Comparison of ENCODE assay signal across 1 cellular context in genomic region chrX:30955687-30956086, GRCh38.
TF ChIP-seq lines count a peak whose summit lies in the region.

No MANE protein-coding gene starts in this region.

TF ChIP-seq in HepG2, 621 proteins besides CTCF, POLR2A, EP300 and RAD21 (continued from another document and continues in another):
- TF ChIP-seq, protein P1, sequence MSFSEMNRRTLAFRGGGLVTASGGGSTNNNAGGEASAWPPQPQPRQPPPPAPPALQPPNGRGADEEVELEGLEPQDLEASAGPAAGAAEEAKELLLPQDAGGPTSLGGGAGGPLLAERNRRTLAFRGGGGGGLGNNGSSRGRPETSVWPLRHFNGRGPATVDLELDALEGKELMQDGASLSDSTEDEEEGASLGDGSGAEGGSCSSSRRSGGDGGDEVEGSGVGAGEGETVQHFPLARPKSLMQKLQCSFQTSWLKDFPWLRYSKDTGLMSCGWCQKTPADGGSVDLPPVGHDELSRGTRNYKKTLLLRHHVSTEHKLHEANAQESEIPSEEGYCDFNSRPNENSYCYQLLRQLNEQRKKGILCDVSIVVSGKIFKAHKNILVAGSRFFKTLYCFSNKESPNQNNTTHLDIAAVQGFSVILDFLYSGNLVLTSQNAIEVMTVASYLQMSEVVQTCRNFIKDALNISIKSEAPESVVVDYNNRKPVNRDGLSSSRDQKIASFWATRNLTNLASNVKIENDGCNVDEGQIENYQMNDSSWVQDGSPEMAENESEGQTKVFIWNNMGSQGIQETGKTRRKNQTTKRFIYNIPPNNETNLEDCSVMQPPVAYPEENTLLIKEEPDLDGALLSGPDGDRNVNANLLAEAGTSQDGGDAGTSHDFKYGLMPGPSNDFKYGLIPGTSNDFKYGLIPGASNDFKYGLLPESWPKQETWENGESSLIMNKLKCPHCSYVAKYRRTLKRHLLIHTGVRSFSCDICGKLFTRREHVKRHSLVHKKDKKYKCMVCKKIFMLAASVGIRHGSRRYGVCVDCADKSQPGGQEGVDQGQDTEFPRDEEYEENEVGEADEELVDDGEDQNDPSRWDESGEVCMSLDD (CRISPR knock-in tag; IDR thresholded peaks at IDR 0.05; ENCODE audit: borderline replicate concordance): no peak
- TF ChIP-seq ZNF274 (CRISPR knock-in tag; IDR thresholded peaks at IDR 0.05) (no peak), SRSF4 (IDR thresholded peaks at IDR 0.05; ENCODE audit: low read depth, low read length, poor library complexity, severe bottlenecking) (no peak), CREB1 (IDR thresholded peaks at IDR 0.05) (no peak), CREB1 (CRISPR knock-in tag; IDR thresholded peaks at IDR 0.05) (peak; percentile 32; the same call in 1 of the 2 replicates), PTBP1 (IDR thresholded peaks at IDR 0.05; ENCODE audit: low read depth, low read length, poor library complexity, severe bottlenecking) (no peak), ATF7 (IDR thresholded peaks at IDR 0.05) (0 out of 2 replicates have a peak, but pooled peaks have one; percentile 35), ATF7 (CRISPR knock-in tag; IDR thresholded peaks at IDR 0.05) (no peak), ZNF564 (CRISPR knock-in tag; IDR thresholded peaks at IDR 0.05) (no peak), NFYC (CRISPR knock-in tag; IDR thresholded peaks at IDR 0.05) (no peak), ZSCAN25 (CRISPR knock-in tag; IDR thresholded peaks at IDR 0.05) (no peak), SNAI1 (CRISPR knock-in tag; IDR thresholded peaks at IDR 0.05; ENCODE audit: borderline replicate concordance) (no peak), TEAD3 (CRISPR knock-in tag; optimal IDR thresholded peaks at IDR 0.05; ENCODE audit: borderline replicate concordance) (no peak), ETS1 (CRISPR knock-in tag; IDR thresholded peaks at IDR 0.05) (no peak), JDP2 (CRISPR knock-in tag; IDR thresholded peaks at IDR 0.05; ENCODE audit: borderline replicate concordance) (no peak), CBX1 (IDR thresholded peaks at IDR 0.05; ENCODE audit: low read depth) (no peak), MTF1 (CRISPR knock-in tag; IDR thresholded peaks at IDR 0.05) (no peak), GMEB2 (CRISPR knock-in tag; IDR thresholded peaks at IDR 0.05; ENCODE audit: low read depth) (no peak), ATF3 (CRISPR knock-in tag; IDR thresholded peaks at IDR 0.05) (0 out of 2 replicates have a peak, but pooled peaks have one; percentile 25), EZH2 (conservative IDR thresholded peaks at IDR 0.05; ENCODE audit: low read depth, low read length) (no peak), CEBPG (CRISPR knock-in tag; IDR thresholded peaks at IDR 0.05) (peak; percentile 19; the same call in 1 of the 2 replicates), ZBTB21 (CRISPR knock-in tag; IDR thresholded peaks at IDR 0.05) (peak; percentile 25; the same call in 1 of the 2 replicates), HNF1A (IDR thresholded peaks at IDR 0.05; ENCODE audit: low read depth) (no peak), HNF1A (CRISPR knock-in tag; IDR thresholded peaks at IDR 0.05; ENCODE audit: borderline replicate concordance) (no peak), HDAC1 (CRISPR knock-in tag; IDR thresholded peaks at IDR 0.05) (no peak), RBFOX2 (IDR thresholded peaks at IDR 0.05; ENCODE audit: low read depth, low read length) (no peak), NCOA1 (CRISPR knock-in tag; IDR thresholded peaks at IDR 0.05) (no peak), ZNF326 (CRISPR knock-in tag; IDR thresholded peaks at IDR 0.05; ENCODE audit: borderline replicate concordance) (no peak), ISX (CRISPR knock-in tag; conservative IDR thresholded peaks at IDR 0.05) (no peak), CBX2 (IDR thresholded peaks at IDR 0.05; ENCODE audit: low read depth, low read length) (no peak), CBX2 (CRISPR knock-in tag; IDR thresholded peaks at IDR 0.05; ENCODE audit: low read depth) (no peak), HCFC1 (IDR thresholded peaks at IDR 0.05; ENCODE audit: low read depth, low read length) (no peak), HOXA3 (CRISPR knock-in tag; IDR thresholded peaks at IDR 0.05) (peak; percentile 26; the same call in 1 of the 2 replicates), ZNF709 (CRISPR knock-in tag; IDR thresholded peaks at IDR 0.05) (no peak), ZC3H4 (CRISPR knock-in tag; IDR thresholded peaks at IDR 0.05; ENCODE audit: borderline replicate concordance) (no peak), PCBP2 (optimal IDR thresholded peaks at IDR 0.05; ENCODE audit: low read depth, low read length, poor library complexity, severe bottlenecking) (no peak), NFKBIZ (CRISPR knock-in tag; IDR thresholded peaks at IDR 0.05) (no peak), MED13 (CRISPR knock-in tag; IDR thresholded peaks at IDR 0.05) (no peak), SOX6 (IDR thresholded peaks at IDR 0.05) (no peak), SOX6 (CRISPR knock-in tag; IDR thresholded peaks at IDR 0.05) (no peak), BRD4 (CRISPR knock-in tag; IDR thresholded peaks at IDR 0.05) (no peak), ZNF839 (CRISPR knock-in tag; IDR thresholded peaks at IDR 0.05; ENCODE audit: borderline replicate concordance) (no peak), AGO1 (IDR thresholded peaks at IDR 0.05; ENCODE audit: low read depth, low read length, poor library complexity, severe bottlenecking) (no peak)
- TF ChIP-seq, protein P2, sequence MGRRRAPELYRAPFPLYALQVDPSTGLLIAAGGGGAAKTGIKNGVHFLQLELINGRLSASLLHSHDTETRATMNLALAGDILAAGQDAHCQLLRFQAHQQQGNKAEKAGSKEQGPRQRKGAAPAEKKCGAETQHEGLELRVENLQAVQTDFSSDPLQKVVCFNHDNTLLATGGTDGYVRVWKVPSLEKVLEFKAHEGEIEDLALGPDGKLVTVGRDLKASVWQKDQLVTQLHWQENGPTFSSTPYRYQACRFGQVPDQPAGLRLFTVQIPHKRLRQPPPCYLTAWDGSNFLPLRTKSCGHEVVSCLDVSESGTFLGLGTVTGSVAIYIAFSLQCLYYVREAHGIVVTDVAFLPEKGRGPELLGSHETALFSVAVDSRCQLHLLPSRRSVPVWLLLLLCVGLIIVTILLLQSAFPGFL (CRISPR knock-in tag; IDR thresholded peaks at IDR 0.05): no peak
- TF ChIP-seq, protein P3, sequence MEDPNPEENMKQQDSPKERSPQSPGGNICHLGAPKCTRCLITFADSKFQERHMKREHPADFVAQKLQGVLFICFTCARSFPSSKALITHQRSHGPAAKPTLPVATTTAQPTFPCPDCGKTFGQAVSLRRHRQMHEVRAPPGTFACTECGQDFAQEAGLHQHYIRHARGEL (CRISPR knock-in tag; IDR thresholded peaks at IDR 0.05): no peak
- TF ChIP-seq, protein P4, sequence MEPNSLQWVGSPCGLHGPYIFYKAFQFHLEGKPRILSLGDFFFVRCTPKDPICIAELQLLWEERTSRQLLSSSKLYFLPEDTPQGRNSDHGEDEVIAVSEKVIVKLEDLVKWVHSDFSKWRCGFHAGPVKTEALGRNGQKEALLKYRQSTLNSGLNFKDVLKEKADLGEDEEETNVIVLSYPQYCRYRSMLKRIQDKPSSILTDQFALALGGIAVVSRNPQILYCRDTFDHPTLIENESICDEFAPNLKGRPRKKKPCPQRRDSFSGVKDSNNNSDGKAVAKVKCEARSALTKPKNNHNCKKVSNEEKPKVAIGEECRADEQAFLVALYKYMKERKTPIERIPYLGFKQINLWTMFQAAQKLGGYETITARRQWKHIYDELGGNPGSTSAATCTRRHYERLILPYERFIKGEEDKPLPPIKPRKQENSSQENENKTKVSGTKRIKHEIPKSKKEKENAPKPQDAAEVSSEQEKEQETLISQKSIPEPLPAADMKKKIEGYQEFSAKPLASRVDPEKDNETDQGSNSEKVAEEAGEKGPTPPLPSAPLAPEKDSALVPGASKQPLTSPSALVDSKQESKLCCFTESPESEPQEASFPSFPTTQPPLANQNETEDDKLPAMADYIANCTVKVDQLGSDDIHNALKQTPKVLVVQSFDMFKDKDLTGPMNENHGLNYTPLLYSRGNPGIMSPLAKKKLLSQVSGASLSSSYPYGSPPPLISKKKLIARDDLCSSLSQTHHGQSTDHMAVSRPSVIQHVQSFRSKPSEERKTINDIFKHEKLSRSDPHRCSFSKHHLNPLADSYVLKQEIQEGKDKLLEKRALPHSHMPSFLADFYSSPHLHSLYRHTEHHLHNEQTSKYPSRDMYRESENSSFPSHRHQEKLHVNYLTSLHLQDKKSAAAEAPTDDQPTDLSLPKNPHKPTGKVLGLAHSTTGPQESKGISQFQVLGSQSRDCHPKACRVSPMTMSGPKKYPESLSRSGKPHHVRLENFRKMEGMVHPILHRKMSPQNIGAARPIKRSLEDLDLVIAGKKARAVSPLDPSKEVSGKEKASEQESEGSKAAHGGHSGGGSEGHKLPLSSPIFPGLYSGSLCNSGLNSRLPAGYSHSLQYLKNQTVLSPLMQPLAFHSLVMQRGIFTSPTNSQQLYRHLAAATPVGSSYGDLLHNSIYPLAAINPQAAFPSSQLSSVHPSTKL (CRISPR knock-in tag; IDR thresholded peaks at IDR 0.05): 0 out of 2 replicates have a peak, but pooled peaks have one; percentile 13
- TF ChIP-seq, protein P5, sequence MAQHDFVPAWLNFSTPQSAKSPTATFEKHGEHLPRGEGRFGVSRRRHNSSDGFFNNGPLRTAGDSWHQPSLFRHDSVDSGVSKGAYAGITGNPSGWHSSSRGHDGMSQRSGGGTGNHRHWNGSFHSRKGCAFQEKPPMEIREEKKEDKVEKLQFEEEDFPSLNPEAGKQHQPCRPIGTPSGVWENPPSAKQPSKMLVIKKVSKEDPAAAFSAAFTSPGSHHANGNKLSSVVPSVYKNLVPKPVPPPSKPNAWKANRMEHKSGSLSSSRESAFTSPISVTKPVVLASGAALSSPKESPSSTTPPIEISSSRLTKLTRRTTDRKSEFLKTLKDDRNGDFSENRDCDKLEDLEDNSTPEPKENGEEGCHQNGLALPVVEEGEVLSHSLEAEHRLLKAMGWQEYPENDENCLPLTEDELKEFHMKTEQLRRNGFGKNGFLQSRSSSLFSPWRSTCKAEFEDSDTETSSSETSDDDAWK (CRISPR knock-in tag; IDR thresholded peaks at IDR 0.05): no peak
- TF ChIP-seq, protein P6, sequence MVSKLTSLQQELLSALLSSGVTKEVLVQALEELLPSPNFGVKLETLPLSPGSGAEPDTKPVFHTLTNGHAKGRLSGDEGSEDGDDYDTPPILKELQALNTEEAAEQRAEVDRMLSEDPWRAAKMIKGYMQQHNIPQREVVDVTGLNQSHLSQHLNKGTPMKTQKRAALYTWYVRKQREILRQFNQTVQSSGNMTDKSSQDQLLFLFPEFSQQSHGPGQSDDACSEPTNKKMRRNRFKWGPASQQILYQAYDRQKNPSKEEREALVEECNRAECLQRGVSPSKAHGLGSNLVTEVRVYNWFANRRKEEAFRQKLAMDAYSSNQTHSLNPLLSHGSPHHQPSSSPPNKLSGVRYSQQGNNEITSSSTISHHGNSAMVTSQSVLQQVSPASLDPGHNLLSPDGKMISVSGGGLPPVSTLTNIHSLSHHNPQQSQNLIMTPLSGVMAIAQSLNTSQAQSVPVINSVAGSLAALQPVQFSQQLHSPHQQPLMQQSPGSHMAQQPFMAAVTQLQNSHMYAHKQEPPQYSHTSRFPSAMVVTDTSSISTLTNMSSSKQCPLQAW (CRISPR knock-in tag; IDR thresholded peaks at IDR 0.05): no peak
- TF ChIP-seq, protein P7, sequence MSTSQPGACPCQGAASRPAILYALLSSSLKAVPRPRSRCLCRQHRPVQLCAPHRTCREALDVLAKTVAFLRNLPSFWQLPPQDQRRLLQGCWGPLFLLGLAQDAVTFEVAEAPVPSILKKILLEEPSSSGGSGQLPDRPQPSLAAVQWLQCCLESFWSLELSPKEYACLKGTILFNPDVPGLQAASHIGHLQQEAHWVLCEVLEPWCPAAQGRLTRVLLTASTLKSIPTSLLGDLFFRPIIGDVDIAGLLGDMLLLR (CRISPR knock-in tag; IDR thresholded peaks at IDR 0.05): no peak
